Comparison of ENCODE assay signal across 17 cellular contexts in the genomic region with DNA sequence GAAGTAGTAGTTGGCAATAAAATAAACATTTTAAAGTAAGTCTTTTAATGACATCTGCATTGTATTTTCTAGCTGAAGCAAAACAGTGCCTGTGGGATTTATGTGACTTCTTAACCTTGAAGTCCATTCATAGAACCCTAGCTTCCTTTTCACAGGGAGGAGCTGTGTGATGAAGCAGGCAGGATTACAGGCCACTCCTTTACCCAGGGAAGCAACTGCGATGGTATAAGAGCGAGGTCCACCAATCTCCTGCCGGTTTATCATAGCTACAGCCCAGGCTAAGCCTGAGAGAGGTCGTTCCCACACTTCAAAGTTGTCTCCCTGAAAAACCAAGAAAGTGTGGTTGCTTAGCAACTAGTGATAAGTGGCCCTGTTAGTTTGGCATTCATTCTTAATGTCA. TPM values are rescaled to one million over a fixed set of nuclear protein-coding genes. Genes with fewer than 3 reads are reported as not detected.
DNase-seq lines count a peak whose midpoint lies in the region; ATAC-seq and TF ChIP-seq lines count a peak whose summit lies in the region.
"Had no signal": no experiment of that assay in that cellular context is flagged by ENCODE, and none has a peak within 500 bp of the region (broad histone marks: within the 10 kb centered on the region; RNA-seq: fewer than 3 reads in every experiment).

No MANE protein-coding gene starts in this region.

- H3K4me2 ChIP-seq in DND-41 (ENCODE audit: insufficient read depth, low read length) (no peak overlapping the region), fibroblast of lung (ENCODE audit: extremely low read depth, insufficient read depth, low read length) (no peak overlapping the region)

- no peak for TF ChIP-seq CTCF in DND-41 (IDR thresholded peaks at IDR 0.05; ENCODE audit: borderline replicate concordance, extremely low read depth, low read length, poor library complexity, severe bottlenecking)
- TF ChIP-seq CTCF in fibroblast of lung (conservative IDR thresholded peaks at IDR 0.05 in 1 of 2, IDR thresholded peaks at IDR 0.05 in 1 of 2; ENCODE audit: low read depth in 1 of 2, low read length in 2 of 2) = no peak

- no peak overlapping the region for H3K4me3 Mint-ChIP-seq in activated naive CD4-positive, alpha-beta T cell treated with anti-CD3 and anti-CD28 coated beads, Interleukin-2, amount 10 ng/mL, durations not matched to agents 7 days and 5 days
- H3K4me3 Mint-ChIP-seq: activated CD4-positive, alpha-beta memory T cell treated with anti-CD3 and anti-CD28 coated beads for 36 hours; effector memory CD8-positive, alpha-beta T cell had no signal

- H4K20me1 ChIP-seq in DND-41 (ENCODE audit: insufficient read depth, low read length) (no peaks in the 10 kb centered on the region; the same call in 1 of the 2 replicates), fibroblast of lung (ENCODE audit: control insufficient read depth, extremely low read depth, insufficient read depth, low read length) (no peaks in the 10 kb centered on the region)

- no peak for DNase-seq in DND-41
- DNase-seq in M059J (ENCODE audit: low read depth) = peak; percentile 61
- DNase-seq in fibroblast of lung (ENCODE audit: low read depth in 2 of 2) = peak; percentile 18 to 20
- DNase-seq in activated CD4-positive, alpha-beta T cell treated with anti-CD3 and anti-CD28 coated beads, Interleukin-2, amount 50 U/mL, for 48 hours = no peak
- no peak for DNase-seq in HK-2 (ENCODE audit: unreplicated experiment)
- no peak for DNase-seq in activated naive CD4-positive, alpha-beta T cell treated with anti-CD3 and anti-CD28 coated beads, Interleukin-2, amount 10 ng/mL, durations not matched to agents 7 days and 5 days
- DNase-seq: activated CD4-positive, alpha-beta memory T cell treated with anti-CD3 and anti-CD28 coated beads for 36 hours; activated gamma-delta T cell; effector memory CD8-positive, alpha-beta T cell; midbrain; occipital lobe; SIG-M5; stimulated activated naive CD4-positive, alpha-beta T cell; uterus had no signal

- peaks cover 7% of the 10 kb centered on the region for H3K4me1 ChIP-seq in DND-41 (ENCODE audit: insufficient read depth, low read length)
- H3K4me1 ChIP-seq in fibroblast of lung (ENCODE audit: control insufficient read depth, extremely low read depth, insufficient read depth, low read length) = no peaks in the 10 kb centered on the region
- H3K4me1 ChIP-seq: gastroesophageal sphincter, uterus had no signal

- no peaks in the 10 kb centered on the region for H3K9me3 Mint-ChIP-seq in activated naive CD4-positive, alpha-beta T cell treated with anti-CD3 and anti-CD28 coated beads, Interleukin-2, amount 10 ng/mL, durations not matched to agents 7 days and 5 days
- H3K9me3 Mint-ChIP-seq: activated CD4-positive, alpha-beta memory T cell treated with anti-CD3 and anti-CD28 coated beads for 36 hours; effector memory CD8-positive, alpha-beta T cell had no signal

- H3K36me3 ChIP-seq in DND-41 (ENCODE audit: insufficient read depth, low read length) (peaks cover 40% of the 10 kb centered on the region; the same call in 1 of the 2 replicates), fibroblast of lung (ENCODE audit: control insufficient read depth, insufficient read depth, low read length) (no peaks in the 10 kb centered on the region)
- H3K36me3 ChIP-seq: uterus had no signal

- H3K79me2 ChIP-seq in DND-41 (ENCODE audit: insufficient read depth, low read length) = peaks cover 7% of the 10 kb centered on the region; the same call in 1 of the 2 replicates
- H3K79me2 ChIP-seq in fibroblast of lung (ENCODE audit: control insufficient read depth, insufficient read depth, low read length) = no peaks in the 10 kb centered on the region

- H3K9ac ChIP-seq in DND-41 (ENCODE audit: low read depth, low read length) = no peak overlapping the region
- no peak overlapping the region for H3K9ac ChIP-seq in fibroblast of lung (ENCODE audit: insufficient read depth, low read length)

- H3K27me3 ChIP-seq in DND-41 (ENCODE audit: insufficient read depth, low read length, poor library complexity) (no peaks in the 10 kb centered on the region), fibroblast of lung (ENCODE audit: control insufficient read depth, insufficient read depth, low read length) (no peaks in the 10 kb centered on the region)
- H3K27me3 ChIP-seq: gastroesophageal sphincter, uterus had no signal

- H3K36me3 Mint-ChIP-seq in activated naive CD4-positive, alpha-beta T cell treated with anti-CD3 and anti-CD28 coated beads, Interleukin-2, amount 10 ng/mL, durations not matched to agents 7 days and 5 days = peaks cover 27% of the 10 kb centered on the region

- H3K27ac ChIP-seq in DND-41 (ENCODE audit: low read length) (no peak overlapping the region), fibroblast of lung (ENCODE audit: insufficient read depth, low read length) (no peak overlapping the region)
- H3K27ac ChIP-seq: C4-2B, gastroesophageal sphincter, uterus had no signal

- CTCF ChIA-PET in activated naive CD4-positive, alpha-beta T cell treated with anti-CD3 and anti-CD28 coated beads, Interleukin-2, amount 10 ng/mL, durations not matched to agents 7 days and 5 days (lab: Charles Lee) = no interaction called here

- no peak overlapping the region for H3K4me3 ChIP-seq in DND-41 (ENCODE audit: low read depth in 1 of 2, low read length in 2 of 2)
- no peak overlapping the region for H3K4me3 ChIP-seq in fibroblast of lung (replicated peaks in 1 of 4; ENCODE audit: control extremely low read depth in 1 of 4, insufficient read depth in 1 of 4, low read depth in 3 of 4, low read length in 4 of 4)
- H3K4me3 ChIP-seq: gastroesophageal sphincter, uterus had no signal

- H3K27ac Mint-ChIP-seq in activated naive CD4-positive, alpha-beta T cell treated with anti-CD3 and anti-CD28 coated beads, Interleukin-2, amount 10 ng/mL, durations not matched to agents 7 days and 5 days = no peak overlapping the region
- H3K27ac Mint-ChIP-seq: activated CD4-positive, alpha-beta memory T cell treated with anti-CD3 and anti-CD28 coated beads for 36 hours; effector memory CD8-positive, alpha-beta T cell had no signal

- no peaks in the 10 kb centered on the region for H3K27me3 Mint-ChIP-seq in activated naive CD4-positive, alpha-beta T cell treated with anti-CD3 and anti-CD28 coated beads, Interleukin-2, amount 10 ng/mL, durations not matched to agents 7 days and 5 days
- H3K27me3 Mint-ChIP-seq: activated CD4-positive, alpha-beta memory T cell treated with anti-CD3 and anti-CD28 coated beads for 36 hours; effector memory CD8-positive, alpha-beta T cell had no signal

- ATAC-seq in DND-41 (ENCODE audit: insufficient read depth, low read depth) = peak; percentile 43; the same call in 2 of the 3 replicates
- ATAC-seq: effector memory CD8-positive, alpha-beta T cell; gastroesophageal sphincter had no signal

- H2AFZ ChIP-seq in DND-41 (ENCODE audit: low read depth, low read length) (no peak overlapping the region), fibroblast of lung (ENCODE audit: low read length) (no peak overlapping the region)

- H3K9me3 ChIP-seq in DND-41 (ENCODE audit: insufficient read depth, low read length, severe bottlenecking) (no peaks in the 10 kb centered on the region), fibroblast of lung (ENCODE audit: control insufficient read depth, insufficient read depth, low read depth, low read length) (no peaks in the 10 kb centered on the region)
- H3K9me3 ChIP-seq: gastroesophageal sphincter, uterus had no signal

- H3K4me1 Mint-ChIP-seq in activated naive CD4-positive, alpha-beta T cell treated with anti-CD3 and anti-CD28 coated beads, Interleukin-2, amount 10 ng/mL, durations not matched to agents 7 days and 5 days = peaks cover 12% of the 10 kb centered on the region

RNA-seq across cellular contexts. Expression of a gene that starts 7.0 kb away (rescaled TPM):
- total RNA-seq in M059J (2014; rRNA removed; shearing (Covaris generic)) = 1,377 and 1,626 TPM in 2 replicates
- total RNA-seq in fibroblast of lung = 305 and 521 TPM in 2 replicates
- polyA plus RNA-seq in fibroblast of lung = 2,163 and 2,209 TPM in 2 replicates
- polyA plus RNA-seq in fibroblast of lung (2012) = 1,818 and 2,496 TPM in 2 replicates
- 3.9 and 12.9 TPM in 2 replicates for polyA minus RNA-seq in fibroblast of lung (ENCODE audit: low replicate concordance)

RNA-seq across cellular contexts. Expression of a gene that starts 9.9 kb away (rescaled TPM):
- total RNA-seq in M059J (2014; rRNA removed; shearing (Covaris generic)) = 130 and 154 TPM in 2 replicates
- 11.3 and 19.3 TPM in 2 replicates for total RNA-seq in fibroblast of lung
- 23.1 and 30.3 TPM in 2 replicates for polyA plus RNA-seq in fibroblast of lung
- polyA plus RNA-seq in fibroblast of lung (2012) = 16.8 and 24.2 TPM in 2 replicates
- polyA minus RNA-seq in fibroblast of lung (ENCODE audit: low replicate concordance) = 2.6 and 10.3 TPM in 2 replicates

RNA-seq across cellular contexts. Expression of a gene that starts 10.2 kb away (rescaled TPM):
- total RNA-seq in M059J (2014; rRNA removed; shearing (Covaris generic)) = 56.0 and 82.5 TPM in 2 replicates
- total RNA-seq in fibroblast of lung = 82.7 and 84.1 TPM in 2 replicates
- 76.6 and 91.5 TPM in 2 replicates for polyA plus RNA-seq in fibroblast of lung
- polyA plus RNA-seq in fibroblast of lung (2012) = 92.2 and 98.7 TPM in 2 replicates
- polyA minus RNA-seq in fibroblast of lung (ENCODE audit: low replicate concordance) = 9.3 and 12.6 TPM in 2 replicates

RNA-seq across cellular contexts. Expression of a gene that starts 11.8 kb away (rescaled TPM):
- total RNA-seq in M059J (2014; rRNA removed; shearing (Covaris generic)) = 0.05 TPM in 1 of 2 replicates, not detected in the other
- total RNA-seq in fibroblast of lung = not detected in 2 replicates
- 0.05 TPM in 1 of 2 replicates, not detected in the other for polyA plus RNA-seq in fibroblast of lung
- polyA plus RNA-seq in fibroblast of lung (2012) = not detected in 2 replicates
- not detected in 2 replicates for polyA minus RNA-seq in fibroblast of lung (ENCODE audit: low replicate concordance)
- total RNA-seq: HT-29 had no signal

RNA-seq across cellular contexts. Expression of a gene that starts 49.2 kb away (rescaled TPM):
- total RNA-seq in M059J (2014; rRNA removed; shearing (Covaris generic)) = 9.4 and 9.6 TPM in 2 replicates
- 3.0 and 3.1 TPM in 2 replicates for total RNA-seq in fibroblast of lung
- polyA plus RNA-seq in fibroblast of lung = 7.7 and 12.0 TPM in 2 replicates
- 9.1 and 14.7 TPM in 2 replicates for polyA plus RNA-seq in fibroblast of lung (2012)
- 1.1 and 4.9 TPM in 2 replicates for polyA minus RNA-seq in fibroblast of lung (ENCODE audit: low replicate concordance)

Comparison
In these comparisons a context has a peak if more than half of its experiments do, and no peak if none do; other contexts are left out.
1. DNase-seq: peak in M059J (single experiment) and fibroblast of lung (2 of 2); none in DND-41 (single experiment), activated CD4-positive, alpha-beta T cell treated with anti-CD3 and anti-CD28 coated beads, Interleukin-2, amount 50 U/mL, for 48 hours (0 of 2), HK-2 (single experiment) and activated naive CD4-positive, alpha-beta T cell treated with anti-CD3 and anti-CD28 coated beads, Interleukin-2, amount 10 ng/mL, durations not matched to agents 7 days and 5 days (single experiment).